In genomic region chr10:26438534-26439269, GRCh38 we compare ENCODE assay signal across 8 cellular contexts. TPM values are rescaled to one million over a fixed set of nuclear protein-coding genes. Genes with fewer than 3 reads are reported as not detected.
DNase-seq lines count a peak whose midpoint lies in the region; ATAC-seq and TF ChIP-seq lines count a peak whose summit lies in the region.

No MANE protein-coding gene starts in this region.

- H3K4me3 ChIP-seq in brain microvascular endothelial cell (ENCODE audit: low read depth, low read length) (peak overlapping the region; percentile 39), lung (peak overlapping the region; percentile 60)

- WGBS in lung, 2 donors, result 1 to 2% methylated on average over 56 to 57 of the region's 57 CpGs

- ATAC-seq in GM18858 (IDR thresholded peaks at IDR 0.05; ENCODE audit: unreplicated experiment) (peak; percentile 38), HG03064 (IDR thresholded peaks at IDR 0.05; ENCODE audit: low read depth, unreplicated experiment) (peak; percentile 37), lung (ENCODE audit: insufficient read depth, low FRiP score) (peak; percentile 70)

- H3K27ac ChIP-seq in brain microvascular endothelial cell (no peak overlapping the region), lung (ENCODE audit: low read depth in 1 of 2, low read length in 1 of 2) (peak overlapping the region in 1 of 2 donors; percentile 85)

- H3K36me3 ChIP-seq in brain microvascular endothelial cell (replicated peaks), result no peaks in the 10 kb centered on the region
- no peaks in the 10 kb centered on the region for H3K36me3 ChIP-seq in lung (ENCODE audit: control insufficient read depth in 2 of 2, insufficient read depth in 2 of 2, low read length in 2 of 2)

- in situ Hi-C loops in brain microvascular endothelial cell (cut with HindIII; ENCODE audit: low pct_ligation_motif_present, low sequenced_read_pairs), result no loop called here

- TF ChIP-seq CTCF in brain microvascular endothelial cell (IDR thresholded peaks at IDR 0.05; ENCODE audit: low read depth, low read length, missing control alignments) (no peak), lung (IDR thresholded peaks at IDR 0.05; ENCODE audit: control extremely low read depth, extremely low read depth) (no peak)

- H3K27me3 ChIP-seq in brain microvascular endothelial cell (replicated peaks), result no peaks in the 10 kb centered on the region
- no peaks in the 10 kb centered on the region for H3K27me3 ChIP-seq in lung (ENCODE audit: control insufficient read depth, insufficient read depth)

- H3K4me1 ChIP-seq in lung (ENCODE audit: control insufficient read depth in 2 of 2, insufficient read depth in 2 of 2, low read length in 2 of 2), result peaks cover 0 to 5% of the 10 kb centered on the region in 2 donors

- peaks cover 0 to 6% of the 10 kb centered on the region in 2 donors for H3K9me3 ChIP-seq in lung (ENCODE audit: control insufficient read depth in 2 of 2, insufficient read depth in 1 of 2, low read length in 1 of 2)

- DNase-seq in UCSD-AML1 (lab: John Stamatoyannopoulos, UW; ENCODE audit: unreplicated experiment) (peak; percentile 68), brain microvascular endothelial cell (no peak), lung (ENCODE audit: low spot score) (peak; percentile 43), DMS153 treated with DMSO at 0.1 percent for 48 hours (lab: John Stamatoyannopoulos, UW; ENCODE audit: unreplicated experiment) (no peak), HuH-7 (ENCODE audit: low spot score) (no peak)
- DNase-seq in stimulated activated CD8-positive, alpha-beta memory T cell treated with anti-CD3 and anti-CD28 coated beads, Interleukin-7, amount 100 ng/mL, for 4 hours (ENCODE audit: low read depth in 2 of 2), result peak; percentile 51 to 73

RNA-seq across cellular contexts. Expression of gene APBB1IP, which starts 0.6 kb away (rescaled TPM):
- total RNA-seq in lung, result 10 to 100 TPM; 12.2 to 26.0 TPM
- polyA plus RNA-seq in lung, result 10 to 100 TPM in 1 of 2 donors, 1 to 10 TPM in 1; 5.4 to 33.5 TPM

Comparison
In these comparisons a context has a peak if more than half of its experiments do, and no peak if none do; other contexts are left out.
1. DNase-seq: peak in UCSD-AML1 (single experiment), lung (single experiment) and stimulated activated CD8-positive, alpha-beta memory T cell treated with anti-CD3 and anti-CD28 coated beads, Interleukin-7, amount 100 ng/mL, for 4 hours (2 of 2); none in brain microvascular endothelial cell (single experiment), DMS153 treated with DMSO at 0.1 percent for 48 hours (single experiment) and HuH-7 (single experiment).
2. Peak in every context shown above with its lines, with median percentiles within 50 percentile points of each other: ATAC-seq.